Comparison of ENCODE assay signal across 1 cellular context in the genomic region with DNA sequence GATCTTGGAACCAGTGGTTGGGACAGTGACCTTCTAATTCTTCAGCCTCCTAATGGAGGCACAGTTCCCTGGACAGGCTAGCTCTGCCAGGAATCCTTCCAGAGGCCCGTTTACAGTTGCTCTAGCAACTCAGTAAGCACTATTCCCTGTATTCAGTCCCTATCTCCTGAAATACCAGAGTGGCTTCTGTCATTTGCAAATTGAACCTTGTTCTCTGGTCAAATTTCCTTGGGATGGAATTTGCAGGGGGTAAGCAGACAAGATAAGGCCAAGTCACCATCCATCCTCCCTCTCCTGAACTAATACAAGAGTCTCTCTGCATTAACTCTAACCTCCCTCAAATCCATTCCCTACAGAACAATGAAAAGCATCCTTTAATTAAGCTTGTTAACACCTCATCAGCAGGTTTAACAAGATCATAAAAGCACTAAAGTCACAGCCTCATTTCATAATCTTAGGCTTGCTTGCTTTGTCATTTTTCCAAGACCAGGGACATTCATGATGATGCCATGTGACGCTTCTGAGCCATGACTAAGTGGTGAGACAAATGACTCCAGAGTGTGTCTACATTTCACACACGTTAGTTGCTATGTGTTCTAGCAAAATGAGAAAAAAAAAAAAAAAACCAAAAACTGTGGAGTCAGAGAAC.
TF ChIP-seq lines count a peak whose summit lies in the region.

No MANE protein-coding gene starts in this region.

TF ChIP-seq in HEK293, 187 proteins besides CTCF, POLR2A, EP300 and RAD21 (continued from another document and continues in another):
- TF ChIP-seq, protein P1, sequence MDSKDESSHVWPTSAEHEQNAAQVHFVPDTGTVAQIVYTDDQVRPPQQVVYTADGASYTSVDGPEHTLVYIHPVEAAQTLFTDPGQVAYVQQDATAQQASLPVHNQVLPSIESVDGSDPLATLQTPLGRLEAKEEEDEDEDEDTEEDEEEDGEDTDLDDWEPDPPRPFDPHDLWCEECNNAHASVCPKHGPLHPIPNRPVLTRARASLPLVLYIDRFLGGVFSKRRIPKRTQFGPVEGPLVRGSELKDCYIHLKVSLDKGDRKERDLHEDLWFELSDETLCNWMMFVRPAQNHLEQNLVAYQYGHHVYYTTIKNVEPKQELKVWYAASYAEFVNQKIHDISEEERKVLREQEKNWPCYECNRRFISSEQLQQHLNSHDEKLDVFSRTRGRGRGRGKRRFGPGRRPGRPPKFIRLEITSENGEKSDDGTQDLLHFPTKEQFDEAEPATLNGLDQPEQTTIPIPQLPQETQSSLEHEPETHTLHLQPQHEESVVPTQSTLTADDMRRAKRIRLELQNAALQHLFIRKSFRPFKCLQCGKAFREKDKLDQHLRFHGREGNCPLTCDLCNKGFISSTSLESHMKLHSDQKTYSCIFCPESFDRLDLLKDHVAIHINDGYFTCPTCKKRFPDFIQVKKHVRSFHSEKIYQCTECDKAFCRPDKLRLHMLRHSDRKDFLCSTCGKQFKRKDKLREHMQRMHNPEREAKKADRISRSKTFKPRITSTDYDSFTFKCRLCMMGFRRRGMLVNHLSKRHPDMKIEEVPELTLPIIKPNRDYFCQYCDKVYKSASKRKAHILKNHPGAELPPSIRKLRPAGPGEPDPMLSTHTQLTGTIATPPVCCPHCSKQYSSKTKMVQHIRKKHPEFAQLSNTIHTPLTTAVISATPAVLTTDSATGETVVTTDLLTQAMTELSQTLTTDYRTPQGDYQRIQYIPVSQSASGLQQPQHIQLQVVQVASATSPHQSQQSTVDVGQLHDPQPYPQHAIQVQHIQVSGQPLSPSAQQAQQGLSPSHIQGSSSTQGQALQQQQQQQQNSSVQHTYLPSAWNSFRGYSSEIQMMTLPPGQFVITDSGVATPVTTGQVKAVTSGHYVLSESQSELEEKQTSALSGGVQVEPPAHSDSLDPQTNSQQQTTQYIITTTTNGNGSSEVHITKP (tag by site-specific recombination; IDR thresholded peaks at IDR 0.05) = peak; percentile 42
- peak; percentile 77; the same call in 1 of the 2 replicates for TF ChIP-seq GLI2 (tag by site-specific recombination; IDR thresholded peaks at IDR 0.05; ENCODE audit: borderline replicate concordance, low read depth)
- TF ChIP-seq WT1 (tag by site-specific recombination; IDR thresholded peaks at IDR 0.05) = peak; percentile 91
- TF ChIP-seq ZBTB8A (tag by site-specific recombination; IDR thresholded peaks at IDR 0.05) = peak; percentile 16; the same call in 1 of the 2 replicates
- TF ChIP-seq, protein P2, sequence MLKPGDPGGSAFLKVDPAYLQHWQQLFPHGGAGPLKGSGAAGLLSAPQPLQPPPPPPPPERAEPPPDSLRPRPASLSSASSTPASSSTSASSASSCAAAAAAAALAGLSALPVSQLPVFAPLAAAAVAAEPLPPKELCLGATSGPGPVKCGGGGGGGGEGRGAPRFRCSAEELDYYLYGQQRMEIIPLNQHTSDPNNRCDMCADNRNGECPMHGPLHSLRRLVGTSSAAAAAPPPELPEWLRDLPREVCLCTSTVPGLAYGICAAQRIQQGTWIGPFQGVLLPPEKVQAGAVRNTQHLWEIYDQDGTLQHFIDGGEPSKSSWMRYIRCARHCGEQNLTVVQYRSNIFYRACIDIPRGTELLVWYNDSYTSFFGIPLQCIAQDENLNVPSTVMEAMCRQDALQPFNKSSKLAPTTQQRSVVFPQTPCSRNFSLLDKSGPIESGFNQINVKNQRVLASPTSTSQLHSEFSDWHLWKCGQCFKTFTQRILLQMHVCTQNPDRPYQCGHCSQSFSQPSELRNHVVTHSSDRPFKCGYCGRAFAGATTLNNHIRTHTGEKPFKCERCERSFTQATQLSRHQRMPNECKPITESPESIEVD (tag by site-specific recombination; IDR thresholded peaks at IDR 0.05) = peak; percentile 72
- TF ChIP-seq SP7 (tag by site-specific recombination; IDR thresholded peaks at IDR 0.05) = peak; percentile 100
- TF ChIP-seq ZNF747 (tag by site-specific recombination; IDR thresholded peaks at IDR 0.05) = no peak
- no peak for TF ChIP-seq ZNF621 (tag by site-specific recombination; IDR thresholded peaks at IDR 0.05)
- TF ChIP-seq, protein P3, sequence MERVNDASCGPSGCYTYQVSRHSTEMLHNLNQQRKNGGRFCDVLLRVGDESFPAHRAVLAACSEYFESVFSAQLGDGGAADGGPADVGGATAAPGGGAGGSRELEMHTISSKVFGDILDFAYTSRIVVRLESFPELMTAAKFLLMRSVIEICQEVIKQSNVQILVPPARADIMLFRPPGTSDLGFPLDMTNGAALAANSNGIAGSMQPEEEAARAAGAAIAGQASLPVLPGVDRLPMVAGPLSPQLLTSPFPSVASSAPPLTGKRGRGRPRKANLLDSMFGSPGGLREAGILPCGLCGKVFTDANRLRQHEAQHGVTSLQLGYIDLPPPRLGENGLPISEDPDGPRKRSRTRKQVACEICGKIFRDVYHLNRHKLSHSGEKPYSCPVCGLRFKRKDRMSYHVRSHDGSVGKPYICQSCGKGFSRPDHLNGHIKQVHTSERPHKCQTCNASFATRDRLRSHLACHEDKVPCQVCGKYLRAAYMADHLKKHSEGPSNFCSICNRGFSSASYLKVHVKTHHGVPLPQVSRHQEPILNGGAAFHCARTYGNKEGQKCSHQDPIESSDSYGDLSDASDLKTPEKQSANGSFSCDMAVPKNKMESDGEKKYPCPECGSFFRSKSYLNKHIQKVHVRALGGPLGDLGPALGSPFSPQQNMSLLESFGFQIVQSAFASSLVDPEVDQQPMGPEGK (tag by site-specific recombination; IDR thresholded peaks at IDR 0.05) = peak; percentile 42; the same call in 1 of the 2 replicates
- TF ChIP-seq, protein P4, sequence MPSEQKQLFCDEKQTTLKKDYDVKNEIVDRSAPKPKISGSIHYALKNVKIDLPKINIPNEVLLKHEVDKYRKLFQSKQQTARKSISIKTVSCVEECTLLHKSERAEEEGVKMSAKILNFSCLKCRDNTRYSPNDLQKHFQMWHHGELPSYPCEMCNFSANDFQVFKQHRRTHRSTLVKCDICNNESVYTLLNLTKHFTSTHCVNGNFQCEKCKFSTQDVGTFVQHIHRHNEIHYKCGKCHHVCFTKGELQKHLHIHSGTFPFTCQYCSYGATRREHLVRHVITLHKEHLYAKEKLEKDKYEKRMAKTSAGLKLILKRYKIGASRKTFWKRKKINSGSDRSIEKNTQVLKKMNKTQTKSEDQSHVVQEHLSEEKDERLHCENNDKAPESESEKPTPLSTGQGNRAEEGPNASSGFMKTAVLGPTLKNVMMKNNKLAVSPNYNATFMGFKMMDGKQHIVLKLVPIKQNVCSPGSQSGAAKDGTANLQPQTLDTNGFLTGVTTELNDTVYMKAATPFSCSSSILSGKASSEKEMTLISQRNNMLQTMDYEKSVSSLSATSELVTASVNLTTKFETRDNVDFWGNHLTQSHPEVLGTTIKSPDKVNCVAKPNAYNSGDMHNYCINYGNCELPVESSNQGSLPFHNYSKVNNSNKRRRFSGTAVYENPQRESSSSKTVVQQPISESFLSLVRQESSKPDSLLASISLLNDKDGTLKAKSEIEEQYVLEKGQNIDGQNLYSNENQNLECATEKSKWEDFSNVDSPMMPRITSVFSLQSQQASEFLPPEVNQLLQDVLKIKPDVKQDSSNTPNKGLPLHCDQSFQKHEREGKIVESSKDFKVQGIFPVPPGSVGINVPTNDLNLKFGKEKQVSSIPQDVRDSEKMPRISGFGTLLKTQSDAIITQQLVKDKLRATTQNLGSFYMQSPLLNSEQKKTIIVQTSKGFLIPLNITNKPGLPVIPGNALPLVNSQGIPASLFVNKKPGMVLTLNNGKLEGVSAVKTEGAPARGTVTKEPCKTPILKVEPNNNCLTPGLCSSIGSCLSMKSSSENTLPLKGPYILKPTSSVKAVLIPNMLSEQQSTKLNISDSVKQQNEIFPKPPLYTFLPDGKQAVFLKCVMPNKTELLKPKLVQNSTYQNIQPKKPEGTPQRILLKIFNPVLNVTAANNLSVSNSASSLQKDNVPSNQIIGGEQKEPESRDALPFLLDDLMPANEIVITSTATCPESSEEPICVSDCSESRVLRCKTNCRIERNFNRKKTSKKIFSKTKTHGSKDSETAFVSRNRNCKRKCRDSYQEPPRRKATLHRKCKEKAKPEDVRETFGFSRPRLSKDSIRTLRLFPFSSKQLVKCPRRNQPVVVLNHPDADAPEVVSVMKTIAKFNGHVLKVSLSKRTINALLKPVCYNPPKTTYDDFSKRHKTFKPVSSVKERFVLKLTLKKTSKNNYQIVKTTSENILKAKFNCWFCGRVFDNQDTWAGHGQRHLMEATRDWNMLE (tag by site-specific recombination; conservative IDR thresholded peaks at IDR 0.05; ENCODE audit: low read depth) = peak; percentile 37; the same call in 1 of the 2 replicates
- peak; percentile 93 for TF ChIP-seq ZNF366 (tag by site-specific recombination; conservative IDR thresholded peaks at IDR 0.05)
- no peak for TF ChIP-seq ZNF768 (tag by site-specific recombination; IDR thresholded peaks at IDR 0.05)
- TF ChIP-seq ZNF549 (tag by site-specific recombination; IDR thresholded peaks at IDR 0.05) = no peak
- TF ChIP-seq, protein P5, sequence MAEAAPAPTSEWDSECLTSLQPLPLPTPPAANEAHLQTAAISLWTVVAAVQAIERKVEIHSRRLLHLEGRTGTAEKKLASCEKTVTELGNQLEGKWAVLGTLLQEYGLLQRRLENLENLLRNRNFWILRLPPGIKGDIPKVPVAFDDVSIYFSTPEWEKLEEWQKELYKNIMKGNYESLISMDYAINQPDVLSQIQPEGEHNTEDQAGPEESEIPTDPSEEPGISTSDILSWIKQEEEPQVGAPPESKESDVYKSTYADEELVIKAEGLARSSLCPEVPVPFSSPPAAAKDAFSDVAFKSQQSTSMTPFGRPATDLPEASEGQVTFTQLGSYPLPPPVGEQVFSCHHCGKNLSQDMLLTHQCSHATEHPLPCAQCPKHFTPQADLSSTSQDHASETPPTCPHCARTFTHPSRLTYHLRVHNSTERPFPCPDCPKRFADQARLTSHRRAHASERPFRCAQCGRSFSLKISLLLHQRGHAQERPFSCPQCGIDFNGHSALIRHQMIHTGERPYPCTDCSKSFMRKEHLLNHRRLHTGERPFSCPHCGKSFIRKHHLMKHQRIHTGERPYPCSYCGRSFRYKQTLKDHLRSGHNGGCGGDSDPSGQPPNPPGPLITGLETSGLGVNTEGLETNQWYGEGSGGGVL (tag by site-specific recombination; IDR thresholded peaks at IDR 0.05) = peak; percentile 58; the same call in 1 of the 2 replicates
- peak; percentile 89 for TF ChIP-seq BCL11A (tag by site-specific recombination; IDR thresholded peaks at IDR 0.05; ENCODE audit: low read depth)
- peak; percentile 88 for TF ChIP-seq ZNF843 (tag by site-specific recombination; IDR thresholded peaks at IDR 0.05)
- TF ChIP-seq ZBTB7A (tag by site-specific recombination; IDR thresholded peaks at IDR 0.05; ENCODE audit: low read depth) = peak; percentile 52; the same call in 1 of the 2 replicates
- no peak for TF ChIP-seq RBAK (tag by site-specific recombination; IDR thresholded peaks at IDR 0.05)
- peak; percentile 94 for TF ChIP-seq ZEB2 (tag by site-specific recombination; IDR thresholded peaks at IDR 0.05)
- TF ChIP-seq ZBTB1 (tag by site-specific recombination; IDR thresholded peaks at IDR 0.05) = no peak; the same call in 1 of the 2 replicates
- peak; percentile 64; the same call in 1 of the 2 replicates for TF ChIP-seq ZBTB21 (tag by site-specific recombination; IDR thresholded peaks at IDR 0.05)
- no peak for TF ChIP-seq ZNF596 (tag by site-specific recombination; IDR thresholded peaks at IDR 0.05)
- no peak for TF ChIP-seq ZNF169 (tag by site-specific recombination; IDR thresholded peaks at IDR 0.05)
- TF ChIP-seq ZNF391 (tag by site-specific recombination; IDR thresholded peaks at IDR 0.05; ENCODE audit: borderline replicate concordance, low read depth) = peak; percentile 68; the same call in 1 of the 2 replicates
- TF ChIP-seq ZNF629 (tag by site-specific recombination; IDR thresholded peaks at IDR 0.05) = peak; percentile 91
- TF ChIP-seq ZNF600 (tag by site-specific recombination; IDR thresholded peaks at IDR 0.05) = peak; percentile 89
- TF ChIP-seq ZFP69B (tag by site-specific recombination; IDR thresholded peaks at IDR 0.05) = peak; percentile 53; the same call in 1 of the 2 replicates
- TF ChIP-seq ZNF324 (tag by site-specific recombination; IDR thresholded peaks at IDR 0.05) = peak; percentile 83; the same call in 1 of the 2 replicates
- TF ChIP-seq ZNF239 (tag by site-specific recombination; IDR thresholded peaks at IDR 0.05) = no peak
- TF ChIP-seq, protein P6, sequence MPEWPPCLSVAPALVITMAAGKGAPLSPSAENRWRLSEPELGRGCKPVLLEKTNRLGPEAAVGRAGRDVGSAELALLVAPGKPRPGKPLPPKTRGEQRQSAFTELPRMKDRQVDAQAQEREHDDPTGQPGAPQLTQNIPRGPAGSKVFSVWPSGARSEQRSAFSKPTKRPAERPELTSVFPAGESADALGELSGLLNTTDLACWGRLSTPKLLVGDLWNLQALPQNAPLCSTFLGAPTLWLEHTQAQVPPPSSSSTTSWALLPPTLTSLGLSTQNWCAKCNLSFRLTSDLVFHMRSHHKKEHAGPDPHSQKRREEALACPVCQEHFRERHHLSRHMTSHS (tag by site-specific recombination; IDR thresholded peaks at IDR 0.05) = 0 out of 2 replicates have a peak, but pooled peaks have one; percentile 61
- peak; percentile 37; the same call in 1 of the 2 replicates for TF ChIP-seq ZNF558 (tag by site-specific recombination; IDR thresholded peaks at IDR 0.05)
- TF ChIP-seq, protein P7, sequence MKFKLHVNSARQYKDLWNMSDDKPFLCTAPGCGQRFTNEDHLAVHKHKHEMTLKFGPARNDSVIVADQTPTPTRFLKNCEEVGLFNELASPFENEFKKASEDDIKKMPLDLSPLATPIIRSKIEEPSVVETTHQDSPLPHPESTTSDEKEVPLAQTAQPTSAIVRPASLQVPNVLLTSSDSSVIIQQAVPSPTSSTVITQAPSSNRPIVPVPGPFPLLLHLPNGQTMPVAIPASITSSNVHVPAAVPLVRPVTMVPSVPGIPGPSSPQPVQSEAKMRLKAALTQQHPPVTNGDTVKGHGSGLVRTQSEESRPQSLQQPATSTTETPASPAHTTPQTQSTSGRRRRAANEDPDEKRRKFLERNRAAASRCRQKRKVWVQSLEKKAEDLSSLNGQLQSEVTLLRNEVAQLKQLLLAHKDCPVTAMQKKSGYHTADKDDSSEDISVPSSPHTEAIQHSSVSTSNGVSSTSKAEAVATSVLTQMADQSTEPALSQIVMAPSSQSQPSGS (tag by site-specific recombination; IDR thresholded peaks at IDR 0.05; ENCODE audit: low read depth) = 0 out of 2 replicates have a peak, but pooled peaks have one; percentile 40
- TF ChIP-seq, protein P8, sequence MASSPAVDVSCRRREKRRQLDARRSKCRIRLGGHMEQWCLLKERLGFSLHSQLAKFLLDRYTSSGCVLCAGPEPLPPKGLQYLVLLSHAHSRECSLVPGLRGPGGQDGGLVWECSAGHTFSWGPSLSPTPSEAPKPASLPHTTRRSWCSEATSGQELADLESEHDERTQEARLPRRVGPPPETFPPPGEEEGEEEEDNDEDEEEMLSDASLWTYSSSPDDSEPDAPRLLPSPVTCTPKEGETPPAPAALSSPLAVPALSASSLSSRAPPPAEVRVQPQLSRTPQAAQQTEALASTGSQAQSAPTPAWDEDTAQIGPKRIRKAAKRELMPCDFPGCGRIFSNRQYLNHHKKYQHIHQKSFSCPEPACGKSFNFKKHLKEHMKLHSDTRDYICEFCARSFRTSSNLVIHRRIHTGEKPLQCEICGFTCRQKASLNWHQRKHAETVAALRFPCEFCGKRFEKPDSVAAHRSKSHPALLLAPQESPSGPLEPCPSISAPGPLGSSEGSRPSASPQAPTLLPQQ (tag by site-specific recombination; IDR thresholded peaks at IDR 0.05) = peak; percentile 52; the same call in 1 of the 2 replicates
- TF ChIP-seq ZXDB (tag by site-specific recombination; IDR thresholded peaks at IDR 0.05) = peak; percentile 13; the same call in 1 of the 2 replicates
- TF ChIP-seq ZNF76 (tag by site-specific recombination; IDR thresholded peaks at IDR 0.05; ENCODE audit: borderline replicate concordance, low read depth) = 0 out of 2 replicates have a peak, but pooled peaks have one; percentile 40
